10 cellular contexts compared by ENCODE assay signal in genomic region chr1:37926061-37926924, GRCh38. TPM values are rescaled to one million over a fixed set of nuclear protein-coding genes. Genes with fewer than 3 reads are reported as not detected.
A peak's percentile ranks its signal among the peaks of the same experiment; 100 is the strongest.
DNase-seq lines count a peak whose midpoint lies in the region; ATAC-seq and TF ChIP-seq lines count a peak whose summit lies in the region.
"Had no signal": no experiment of that assay in that cellular context is flagged by ENCODE, and none has a peak within 500 bp of the region (broad histone marks: within the 10 kb centered on the region; RNA-seq: fewer than 3 reads in every experiment).

No MANE protein-coding gene starts in this region.

- intact Hi-C loops in ovary (cut with DNase I): no loop called here

- peak overlapping the region; percentile 33 for H3K4me3 Mint-ChIP-seq in T-helper 2 cell treated with Interferon-gamma antibody and Interleukin-4, amounts not matched to agents 5 μg/mL and 100 μg/mL, for 36 hours
- H3K4me3 Mint-ChIP-seq in neural crest cell: peak overlapping the region; percentile 35

- no peaks in the 10 kb centered on the region for H3K27me3 Mint-ChIP-seq in T-helper 2 cell treated with Interferon-gamma antibody and Interleukin-4, amounts not matched to agents 5 μg/mL and 100 μg/mL, for 36 hours (ENCODE audit: low read depth)
- H3K27me3 Mint-ChIP-seq in neural crest cell (ENCODE audit: low read depth): no peaks in the 10 kb centered on the region

- in situ Hi-C loops in GM13976 (cut with MboI; ENCODE audit: low sequenced_read_pairs, unreplicated experiment): no loop called here

- no peaks in the 10 kb centered on the region for H3K9me3 Mint-ChIP-seq in T-helper 2 cell treated with Interferon-gamma antibody and Interleukin-4, amounts not matched to agents 5 μg/mL and 100 μg/mL, for 36 hours
- H3K9me3 Mint-ChIP-seq in neural crest cell: no peaks in the 10 kb centered on the region

- peaks cover 33% of the 10 kb centered on the region for H3K4me1 Mint-ChIP-seq in T-helper 2 cell treated with Interferon-gamma antibody and Interleukin-4, amounts not matched to agents 5 μg/mL and 100 μg/mL, for 36 hours (ENCODE audit: low read depth)
- peaks cover 20% of the 10 kb centered on the region for H3K4me1 Mint-ChIP-seq in neural crest cell

- TF ChIP-seq CTCF in GM13976 (IDR thresholded peaks at IDR 0.05; ENCODE audit: borderline replicate concordance, control extremely low read depth, extremely low read depth, insufficient read depth, missing control alignments) (no peak), neural crest cell (conservative IDR thresholded peaks at IDR 0.05) (no peak), ovary (IDR thresholded peaks at IDR 0.05) (no peak)

- no peak overlapping the region for H3K4me3 ChIP-seq in ovary

- no peaks in the 10 kb centered on the region for H3K36me3 ChIP-seq in ovary

- peak; percentile 53 for ATAC-seq in GM21737 (IDR thresholded peaks at IDR 0.05; ENCODE audit: unreplicated experiment)
- ATAC-seq in GM19324 (IDR thresholded peaks at IDR 0.05; ENCODE audit: low FRiP score, unreplicated experiment): no peak
- no peak for ATAC-seq in HG03469 (IDR thresholded peaks at IDR 0.05; ENCODE audit: unreplicated experiment)

- no peak for TF ChIP-seq POLR2A in ovary (IDR thresholded peaks at IDR 0.05)

- TF ChIP-seq EP300 in ovary (IDR thresholded peaks at IDR 0.05): no peak

- peak; percentile 38 for DNase-seq in GM13976 (ENCODE audit: low spot score)
- no peak for DNase-seq in T-helper 2 cell treated with Interferon-gamma antibody and Interleukin-4, amounts not matched to agents 5 μg/mL and 100 μg/mL, for 36 hours (ENCODE audit: low spot score)
- DNase-seq in neural crest cell (ENCODE audit: low read depth, low spot score): no peak
- no peak for DNase-seq in ovary
- DNase-seq in cerebellar nuclear complex (lab: John Stamatoyannopoulos, UW): no peak
- DNase-seq: stimulated activated naive CD4-positive, alpha-beta T cell treated with Interleukin-2 at 50 U/mL for 16 hours had no signal

- peaks cover 3% of the 10 kb centered on the region for H3K4me1 ChIP-seq in ovary (ENCODE audit: insufficient read depth)

- 49 to 63% (median 51%) methylated on average over 13 of the region's 13 CpGs for WGBS in ovary, 3 donors

- H3K27me3 ChIP-seq in ovary: no peaks in the 10 kb centered on the region

- no peak overlapping the region for H3K27ac ChIP-seq in ovary
- H3K27ac ChIP-seq: parathyroid adenoma had no signal

- peaks cover 16% of the 10 kb centered on the region for H3K36me3 Mint-ChIP-seq in T-helper 2 cell treated with Interferon-gamma antibody and Interleukin-4, amounts not matched to agents 5 μg/mL and 100 μg/mL, for 36 hours (ENCODE audit: low read depth)
- no peaks in the 10 kb centered on the region for H3K36me3 Mint-ChIP-seq in neural crest cell (ENCODE audit: low read depth)

- H3K27ac Mint-ChIP-seq in T-helper 2 cell treated with Interferon-gamma antibody and Interleukin-4, amounts not matched to agents 5 μg/mL and 100 μg/mL, for 36 hours: peak overlapping the region; percentile 76
- H3K27ac Mint-ChIP-seq in neural crest cell (ENCODE audit: unreplicated experiment): peak overlapping the region; percentile 39

- H3K9me3 ChIP-seq in ovary: no peaks in the 10 kb centered on the region

RNA-seq across cellular contexts. Expression of gene INPP5B, which starts 20.6 kb away (rescaled TPM):
- total RNA-seq in neural crest cell: 18.8 and 19.1 TPM in 2 replicates
- total RNA-seq in ovary: 10 to 100 TPM; 23.2 to 68.5 (median 33.7) TPM
- polyA plus RNA-seq in ovary: 10 to 100 TPM; 23.2 to 30.3 TPM
